Comparison of ENCODE assay signal across 2 cellular contexts in the genomic region with DNA sequence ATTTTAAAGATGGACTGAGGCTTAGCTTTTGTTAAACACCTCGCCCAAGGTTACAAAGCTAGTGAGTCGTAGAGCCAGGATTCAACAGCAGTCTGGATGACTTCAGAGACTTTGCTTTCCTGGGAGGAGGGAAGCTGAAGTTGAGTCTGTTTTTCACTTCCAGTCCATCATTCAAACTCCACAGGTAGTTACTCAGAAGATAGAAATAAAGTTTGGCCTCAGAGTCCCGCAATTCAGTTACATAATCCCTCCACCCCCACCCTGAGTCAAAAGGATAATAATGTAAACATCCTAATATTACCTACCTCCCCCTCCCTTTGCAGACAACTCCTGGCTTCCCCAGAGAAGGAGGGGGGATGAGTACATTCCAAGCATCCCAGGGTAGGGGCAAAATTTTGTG.
TF ChIP-seq lines count a peak whose summit lies in the region.

No MANE protein-coding gene starts in this region.

TF ChIP-seq in SK-N-SH, 30 proteins besides CTCF, POLR2A, EP300 and RAD21 (continued from another document):
- TF ChIP-seq, protein P1, sequence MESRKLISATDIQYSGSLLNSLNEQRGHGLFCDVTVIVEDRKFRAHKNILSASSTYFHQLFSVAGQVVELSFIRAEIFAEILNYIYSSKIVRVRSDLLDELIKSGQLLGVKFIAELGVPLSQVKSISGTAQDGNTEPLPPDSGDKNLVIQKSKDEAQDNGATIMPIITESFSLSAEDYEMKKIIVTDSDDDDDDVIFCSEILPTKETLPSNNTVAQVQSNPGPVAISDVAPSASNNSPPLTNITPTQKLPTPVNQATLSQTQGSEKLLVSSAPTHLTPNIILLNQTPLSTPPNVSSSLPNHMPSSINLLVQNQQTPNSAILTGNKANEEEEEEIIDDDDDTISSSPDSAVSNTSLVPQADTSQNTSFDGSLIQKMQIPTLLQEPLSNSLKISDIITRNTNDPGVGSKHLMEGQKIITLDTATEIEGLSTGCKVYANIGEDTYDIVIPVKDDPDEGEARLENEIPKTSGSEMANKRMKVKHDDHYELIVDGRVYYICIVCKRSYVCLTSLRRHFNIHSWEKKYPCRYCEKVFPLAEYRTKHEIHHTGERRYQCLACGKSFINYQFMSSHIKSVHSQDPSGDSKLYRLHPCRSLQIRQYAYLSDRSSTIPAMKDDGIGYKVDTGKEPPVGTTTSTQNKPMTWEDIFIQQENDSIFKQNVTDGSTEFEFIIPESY (IDR thresholded peaks at IDR 0.05; ENCODE audit: borderline replicate concordance, low read depth): no peak
- TF ChIP-seq MEF2A (IDR thresholded peaks at IDR 0.05; ENCODE audit: borderline replicate concordance, low read depth): 0 out of 2 replicates have a peak, but pooled peaks have one; percentile 44
- TF ChIP-seq, protein P2, sequence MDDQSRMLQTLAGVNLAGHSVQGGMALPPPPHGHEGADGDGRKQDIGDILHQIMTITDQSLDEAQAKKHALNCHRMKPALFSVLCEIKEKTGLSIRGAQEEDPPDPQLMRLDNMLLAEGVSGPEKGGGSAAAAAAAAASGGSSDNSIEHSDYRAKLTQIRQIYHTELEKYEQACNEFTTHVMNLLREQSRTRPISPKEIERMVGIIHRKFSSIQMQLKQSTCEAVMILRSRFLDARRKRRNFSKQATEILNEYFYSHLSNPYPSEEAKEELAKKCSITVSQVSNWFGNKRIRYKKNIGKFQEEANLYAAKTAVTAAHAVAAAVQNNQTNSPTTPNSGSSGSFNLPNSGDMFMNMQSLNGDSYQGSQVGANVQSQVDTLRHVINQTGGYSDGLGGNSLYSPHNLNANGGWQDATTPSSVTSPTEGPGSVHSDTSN (IDR thresholded peaks at IDR 0.05): 0 out of 2 replicates have a peak, but pooled peaks have one; percentile 5
- no peak for TF ChIP-seq FOXM1 (IDR thresholded peaks at IDR 0.05; ENCODE audit: low read depth)
- no peak for TF ChIP-seq SMC3 (IDR thresholded peaks at IDR 0.05; ENCODE audit: low read depth, low read length)
TF ChIP-seq in SK-N-SH: peak in this region for 2.

TF ChIP-seq in SK-N-SH treated with all-trans-retinoic acid at 6 μM for 48 hours, 23 proteins besides CTCF, POLR2A, EP300 and RAD21 (continued from another document):
- TF ChIP-seq, protein P3, sequence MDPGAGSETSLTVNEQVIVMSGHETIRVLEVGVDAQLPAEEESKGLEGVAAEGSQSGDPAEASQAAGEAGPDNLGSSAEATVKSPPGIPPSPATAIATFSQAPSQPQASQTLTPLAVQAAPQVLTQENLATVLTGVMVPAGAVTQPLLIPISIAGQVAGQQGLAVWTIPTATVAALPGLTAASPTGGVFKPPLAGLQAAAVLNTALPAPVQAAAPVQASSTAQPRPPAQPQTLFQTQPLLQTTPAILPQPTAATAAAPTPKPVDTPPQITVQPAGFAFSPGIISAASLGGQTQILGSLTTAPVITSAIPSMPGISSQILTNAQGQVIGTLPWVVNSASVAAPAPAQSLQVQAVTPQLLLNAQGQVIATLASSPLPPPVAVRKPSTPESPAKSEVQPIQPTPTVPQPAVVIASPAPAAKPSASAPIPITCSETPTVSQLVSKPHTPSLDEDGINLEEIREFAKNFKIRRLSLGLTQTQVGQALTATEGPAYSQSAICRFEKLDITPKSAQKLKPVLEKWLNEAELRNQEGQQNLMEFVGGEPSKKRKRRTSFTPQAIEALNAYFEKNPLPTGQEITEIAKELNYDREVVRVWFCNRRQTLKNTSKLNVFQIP (CRISPR knock-in tag; IDR thresholded peaks at IDR 0.05; ENCODE audit: borderline replicate concordance, low read depth): no peak
- TF ChIP-seq ZNF8 (CRISPR knock-in tag; IDR thresholded peaks at IDR 0.05) (no peak), OSR1 (CRISPR knock-in tag; IDR thresholded peaks at IDR 0.05) (no peak), SNAI2 (CRISPR knock-in tag; IDR thresholded peaks at IDR 0.05) (no peak), PPARA (CRISPR knock-in tag; IDR thresholded peaks at IDR 0.05; ENCODE audit: borderline replicate concordance) (no peak), ESRRG (CRISPR knock-in tag; IDR thresholded peaks at IDR 0.05) (no peak), ZNF70 (CRISPR knock-in tag; IDR thresholded peaks at IDR 0.05) (no peak)
